Comparison of ENCODE assay signal across 8 cellular contexts in genomic region chr11:85590848-85591483, GRCh38. TPM values are rescaled to one million over a fixed set of nuclear protein-coding genes. Genes with fewer than 3 reads are reported as not detected.
A peak's percentile ranks its signal among the peaks of the same experiment; 100 is the strongest.
DNase-seq lines count a peak whose midpoint lies in the region; ATAC-seq and TF ChIP-seq lines count a peak whose summit lies in the region.

No MANE protein-coding gene starts in this region.

- DNase-seq in SIG-M5 treated with dmso at 0.1 percent for 504 hours (lab: John Stamatoyannopoulos, UW; ENCODE audit: unreplicated experiment) (peak; percentile 65), SIG-M5 (lab: John Stamatoyannopoulos, UW) (no peak), M059J (ENCODE audit: low read depth) (peak; percentile 58), astrocyte of the cerebellum (ENCODE audit: low read depth) (peak; percentile 36), midbrain (lab: John Stamatoyannopoulos, UW) (peak; percentile 41), omental fat pad (ENCODE audit: low spot score) (no peak)
- no peak for DNase-seq in natural killer cell treated with Interleukin-12 subunit alpha and Interleukin-12 subunit beta and Interleukin-15 and Interleukin-18, amount 100 ng/mL, for 72 hours (ENCODE audit: low spot score)
- DNase-seq in stimulated activated CD4-positive, alpha-beta T cell treated with anti-CD3 and anti-CD28 coated beads, Interleukin-2, amount 100 ng/mL, for 24 hours = no peak

- no peak for ATAC-seq in omental fat pad (ENCODE audit: low FRiP score)
- no peak for ATAC-seq in natural killer cell treated with Interleukin-12 subunit alpha and Interleukin-12 subunit beta and Interleukin-15 and Interleukin-18, amount 100 ng/mL, for 72 hours

- H3K27me3 Mint-ChIP-seq in natural killer cell treated with Interleukin-12 subunit alpha and Interleukin-12 subunit beta and Interleukin-15 and Interleukin-18, amount 100 ng/mL, for 72 hours = peaks cover 14 to 20% of the 10 kb centered on the region in 2 donors

- in situ Hi-C loops in astrocyte of the cerebellum (cut with HindIII; ENCODE audit: low sequenced_read_pairs) = no loop called here

- H3K4me3 ChIP-seq in astrocyte of the cerebellum (ENCODE audit: low read depth, low read length) = no peak overlapping the region

- H3K4me3 Mint-ChIP-seq in natural killer cell treated with Interleukin-12 subunit alpha and Interleukin-12 subunit beta and Interleukin-15 and Interleukin-18, amount 100 ng/mL, for 72 hours = no peak overlapping the region

- TF ChIP-seq CTCF in astrocyte of the cerebellum (IDR thresholded peaks at IDR 0.05; ENCODE audit: low read depth, low read length, missing control alignments) (peak; percentile 2), omental fat pad (IDR thresholded peaks at IDR 0.05) (no peak)

- no peak overlapping the region for H3K27ac Mint-ChIP-seq in natural killer cell treated with Interleukin-12 subunit alpha and Interleukin-12 subunit beta and Interleukin-15 and Interleukin-18, amount 100 ng/mL, for 72 hours

- H3K4me1 Mint-ChIP-seq in natural killer cell treated with Interleukin-12 subunit alpha and Interleukin-12 subunit beta and Interleukin-15 and Interleukin-18, amount 100 ng/mL, for 72 hours (ENCODE audit: low read depth in 2 of 2) = no peaks in the 10 kb centered on the region

- peaks cover 7% of the 10 kb centered on the region for H3K9me3 Mint-ChIP-seq in natural killer cell treated with Interleukin-12 subunit alpha and Interleukin-12 subunit beta and Interleukin-15 and Interleukin-18, amount 100 ng/mL, for 72 hours

- H3K36me3 Mint-ChIP-seq in natural killer cell treated with Interleukin-12 subunit alpha and Interleukin-12 subunit beta and Interleukin-15 and Interleukin-18, amount 100 ng/mL, for 72 hours = peaks cover 14% of the 10 kb centered on the region

RNA-seq across cellular contexts. Expression of gene DLG2, which starts 36.2 kb away (rescaled TPM):
- total RNA-seq in M059J (2014; rRNA removed; shearing (Covaris generic)) = 0.37 TPM in 1 of 2 replicates, not detected in the other
- total RNA-seq in omental fat pad = 10 to 100 TPM in 2 of 4 donors, 1 to 10 TPM in 2; 4.8 to 13.2 (median 8.1) TPM
- total RNA-seq in natural killer cell treated with Interleukin-12 subunit alpha and Interleukin-12 subunit beta and Interleukin-15 and Interleukin-18, amount 100 ng/mL, for 72 hours = 1 to 10 TPM; 1.1 to 1.7 TPM

RNA-seq across cellular contexts. Expression of gene TMEM126B, which starts 37.4 kb away (rescaled TPM):
- 103 and 117 TPM in 2 replicates for total RNA-seq in M059J (2014; rRNA removed; shearing (Covaris generic))
- total RNA-seq in omental fat pad = 10 to 100 TPM; 37.3 to 70.1 (median 54.7) TPM
- total RNA-seq in natural killer cell treated with Interleukin-12 subunit alpha and Interleukin-12 subunit beta and Interleukin-15 and Interleukin-18, amount 100 ng/mL, for 72 hours = 10 to 100 TPM; 43.0 to 43.9 TPM

RNA-seq across cellular contexts. Expression of gene TMEM126A, which starts 56.8 kb away (rescaled TPM):
- total RNA-seq in M059J (2014; rRNA removed; shearing (Covaris generic)) = 42.1 and 60.3 TPM in 2 replicates
- total RNA-seq in omental fat pad = 10 to 100 TPM; 14.3 to 40.6 (median 29.1) TPM
- 10 to 100 TPM; 33.0 to 46.3 TPM for total RNA-seq in natural killer cell treated with Interleukin-12 subunit alpha and Interleukin-12 subunit beta and Interleukin-15 and Interleukin-18, amount 100 ng/mL, for 72 hours

Comparison
In these comparisons a context has a peak if more than half of its experiments do, and no peak if none do; other contexts are left out.
1. DNase-seq: peak in SIG-M5 treated with dmso at 0.1 percent for 504 hours (single experiment), M059J (single experiment), astrocyte of the cerebellum (single experiment) and midbrain (single experiment); none in SIG-M5 (single experiment), omental fat pad (single experiment), natural killer cell treated with Interleukin-12 subunit alpha and Interleukin-12 subunit beta and Interleukin-15 and Interleukin-18, amount 100 ng/mL, for 72 hours (single experiment) and stimulated activated CD4-positive, alpha-beta T cell treated with anti-CD3 and anti-CD28 coated beads, Interleukin-2, amount 100 ng/mL, for 24 hours (0 of 2).